25 cellular contexts compared by ENCODE assay signal in the genomic region with DNA sequence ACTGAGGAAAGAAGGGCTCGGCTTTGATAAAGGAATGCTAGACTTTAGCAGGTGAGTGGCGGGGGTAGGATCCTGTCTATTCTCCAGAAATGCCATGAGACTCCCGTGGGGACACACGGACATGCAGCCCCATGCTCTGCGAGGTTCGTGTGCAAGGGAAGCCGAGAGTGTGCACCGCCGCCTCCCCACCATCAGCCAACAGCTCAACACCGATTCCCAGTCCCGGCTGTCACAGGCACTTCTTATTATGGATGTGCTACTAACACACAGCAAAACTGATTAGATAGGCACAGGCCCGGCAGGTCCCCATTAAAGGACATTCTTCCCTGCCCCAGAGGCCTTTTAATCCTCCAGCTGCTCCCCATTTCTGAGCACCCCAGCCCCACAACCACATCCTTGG.
DNase-seq lines count a peak whose midpoint lies in the region; ATAC-seq and TF ChIP-seq lines count a peak whose summit lies in the region.
"Had no signal": no experiment of that assay in that cellular context is flagged by ENCODE, and none has a peak within 500 bp of the region (broad histone marks: within the 10 kb centered on the region; RNA-seq: fewer than 3 reads in every experiment).

No MANE protein-coding gene starts in this region.

- H3F3A ChIP-seq in SK-N-SH (replicated peaks; ENCODE audit: insufficient read depth), result no peaks in the 10 kb centered on the region

- 94% methylated on average over 12 of the region's 12 CpGs for WGBS in SK-N-SH (ENCODE audit: low lambda C conversion rate)

- TF ChIP-seq EP300 in SK-N-SH (IDR thresholded peaks at IDR 0.05; ENCODE audit: borderline replicate concordance in 1 of 2, low read depth in 1 of 2, low read length in 1 of 2), result no peak

- DNase-seq in SK-N-SH, result peak; percentile 50
- DNase-seq in cardiac muscle cell (ENCODE audit: low read depth in 1 of 2, low spot score in 1 of 2), result peak in 1 of 2 donors; percentile 55
- DNase-seq in right atrium auricular region (ENCODE audit: low spot score), result no peak
- no peak for DNase-seq in stimulated activated effector memory CD8-positive, alpha-beta T cell treated with anti-CD3 and anti-CD28 coated beads, Interleukin-12 subunit alpha, Interleukin-12 subunit beta, amount 100 ng/mL, for 72 hours (ENCODE audit: low spot score in 2 of 2)
- DNase-seq in HT-29 (ENCODE audit: low spot score), result no peak
- no peak for DNase-seq in SKM-1 (lab: John Stamatoyannopoulos, UW; ENCODE audit: unreplicated experiment)
- DNase-seq in activated effector memory CD4-positive, alpha-beta T cell treated with anti-CD3 and anti-CD28 coated beads, Interleukin-2, amount 50 U/mL, for 16 hours, result no peak
- DNase-seq: CD4-positive, alpha-beta T cell; COR-L47; DMS53; GM23248; H7; KG1; MG63; NCI-H1105 treated with DMSO at 0.1 percent for 48 hours; NCI-H146; NCI-H2029; NCI-H446 treated with DMSO at 0.1 percent for 48 hours; NCI-H526; NCI-H82; PC-9; SHP77 had no signal

- H3K9me3 ChIP-seq in SK-N-SH (no peaks in the 10 kb centered on the region), cardiac muscle cell (ENCODE audit: low read depth) (no peaks in the 10 kb centered on the region), right atrium auricular region (no peaks in the 10 kb centered on the region)
- H3K9me3 ChIP-seq: BLaER1 treated with 17β-estradiol and CSF1 and Interleukin-3, amounts not matched to agents 10 nM and 100 nM; MG63 had no signal

- H3K27ac ChIP-seq in SK-N-SH (ENCODE audit: low read depth in 2 of 2, low read length in 1 of 2), result no peak overlapping the region
- H3K27ac ChIP-seq in cardiac muscle cell, result peak overlapping the region; percentile 84
- H3K27ac ChIP-seq in right atrium auricular region, result peak overlapping the region; percentile 87 to 91
- H3K27ac ChIP-seq: 22Rv1; BLaER1 treated with 17β-estradiol and CSF1 and Interleukin-3, amounts not matched to agents 10 nM and 100 nM; GM23248; PC-9 had no signal

- no peaks in the 10 kb centered on the region for H3K27me3 ChIP-seq in SK-N-SH (ENCODE audit: insufficient read depth)
- H3K27me3 ChIP-seq in cardiac muscle cell, result no peaks in the 10 kb centered on the region
- H3K27me3 ChIP-seq in right atrium auricular region, result no peaks in the 10 kb centered on the region
- H3K27me3 ChIP-seq: BLaER1 treated with 17β-estradiol and CSF1 and Interleukin-3, amounts not matched to agents 10 nM and 100 nM; MG63 had no signal

- H3K4me2 ChIP-seq in SK-N-SH, result no peak overlapping the region
- H3K4me2 ChIP-seq: PC-9 had no signal

- no peak overlapping the region for H3K4me3 Mint-ChIP-seq in stimulated activated effector memory CD8-positive, alpha-beta T cell treated with anti-CD3 and anti-CD28 coated beads, Interleukin-12 subunit alpha, Interleukin-12 subunit beta, amount 100 ng/mL, for 72 hours
- H3K4me3 Mint-ChIP-seq: CD4-positive, alpha-beta T cell had no signal

- TF ChIP-seq CTCF in SK-N-SH (IDR thresholded peaks at IDR 0.05), result no peak
- no peak for TF ChIP-seq CTCF in cardiac muscle cell (IDR thresholded peaks at IDR 0.05; ENCODE audit: low read depth, low read length)
- TF ChIP-seq CTCF in right atrium auricular region (IDR thresholded peaks at IDR 0.05), result no peak

- POLR2A ChIA-PET in SK-N-SH (lab: Yijun Ruan, JAX), result no interaction called here

- H2AFZ ChIP-seq in SK-N-SH (ENCODE audit: low read depth), result no peak overlapping the region
- H2AFZ ChIP-seq: GM23248, PC-9 had no signal

- H4K20me1 ChIP-seq in SK-N-SH (ENCODE audit: insufficient read depth), result no peaks in the 10 kb centered on the region

- TF ChIP-seq RAD21 in SK-N-SH (IDR thresholded peaks at IDR 0.05; ENCODE audit: low read length), result no peak

- H3K9me3 Mint-ChIP-seq in stimulated activated effector memory CD8-positive, alpha-beta T cell treated with anti-CD3 and anti-CD28 coated beads, Interleukin-12 subunit alpha, Interleukin-12 subunit beta, amount 100 ng/mL, for 72 hours, result no peaks in the 10 kb centered on the region
- H3K9me3 Mint-ChIP-seq: CD4-positive, alpha-beta T cell had no signal

- no peak overlapping the region for H3K4me3 ChIP-seq in SK-N-SH (ENCODE audit: low read depth in 2 of 2, low read length in 1 of 2)
- no peak overlapping the region for H3K4me3 ChIP-seq in cardiac muscle cell
- no peak overlapping the region for H3K4me3 ChIP-seq in right atrium auricular region
- H3K4me3 ChIP-seq: BLaER1 treated with 17β-estradiol and CSF1 and Interleukin-3, amounts not matched to agents 10 nM and 100 nM; GM23248; MG63; PC-9 had no signal

- H3K9ac ChIP-seq in SK-N-SH, result no peak overlapping the region
- H3K9ac ChIP-seq: BLaER1 treated with 17β-estradiol and CSF1 and Interleukin-3, amounts not matched to agents 10 nM and 100 nM; GM23248 had no signal

- H3K4me1 ChIP-seq in SK-N-SH (ENCODE audit: control insufficient read depth in 1 of 2, insufficient read depth in 2 of 2, low read depth in 1 of 2, low read length in 1 of 2) (peaks cover 14 to 15% of the 10 kb centered on the region in 2 experiments; a peak in 3 of 4 replicates), cardiac muscle cell (ENCODE audit: low read depth) (peaks cover 54% of the 10 kb centered on the region), right atrium auricular region (peaks cover 0 to 89% of the 10 kb centered on the region in 2 donors)

- H3K4me1 Mint-ChIP-seq in stimulated activated effector memory CD8-positive, alpha-beta T cell treated with anti-CD3 and anti-CD28 coated beads, Interleukin-12 subunit alpha, Interleukin-12 subunit beta, amount 100 ng/mL, for 72 hours, result peaks cover 14% of the 10 kb centered on the region

- CTCF ChIA-PET in SK-N-SH (lab: Yijun Ruan, JAX), result interaction anchor here (0.7 to 6.8 kb wide), 5 partner anchors 23 to 96 kb away, joined by 3 to 42 read pairs (median 4); no protein-coding TSS in a partner anchor

- H3K9me2 ChIP-seq in SK-N-SH, result no peaks in the 10 kb centered on the region

- ATAC-seq in SK-N-SH treated with all-trans-retinoic acid at 6 μM for 48 hours, result no peak
- no peak for ATAC-seq in stimulated activated effector memory CD8-positive, alpha-beta T cell treated with anti-CD3 and anti-CD28 coated beads, Interleukin-12 subunit alpha, Interleukin-12 subunit beta, amount 100 ng/mL, for 72 hours

- H3K79me2 ChIP-seq in SK-N-SH (ENCODE audit: insufficient read depth), result no peaks in the 10 kb centered on the region

- H3K36me3 Mint-ChIP-seq in stimulated activated effector memory CD8-positive, alpha-beta T cell treated with anti-CD3 and anti-CD28 coated beads, Interleukin-12 subunit alpha, Interleukin-12 subunit beta, amount 100 ng/mL, for 72 hours, result no peaks in the 10 kb centered on the region

- H3K36me3 ChIP-seq in SK-N-SH (replicated peaks in 1 of 2; ENCODE audit: control insufficient read depth in 1 of 2, insufficient read depth in 2 of 2, low read length in 1 of 2), result no peaks in the 10 kb centered on the region
- no peaks in the 10 kb centered on the region for H3K36me3 ChIP-seq in cardiac muscle cell
- no peaks in the 10 kb centered on the region for H3K36me3 ChIP-seq in right atrium auricular region
- H3K36me3 ChIP-seq: BLaER1 treated with 17β-estradiol and CSF1 and Interleukin-3, amounts not matched to agents 10 nM and 100 nM; MG63 had no signal

- peak overlapping the region; percentile 41 for H3K27ac Mint-ChIP-seq in stimulated activated effector memory CD8-positive, alpha-beta T cell treated with anti-CD3 and anti-CD28 coated beads, Interleukin-12 subunit alpha, Interleukin-12 subunit beta, amount 100 ng/mL, for 72 hours
- H3K27ac Mint-ChIP-seq: CD4-positive, alpha-beta T cell had no signal

TF ChIP-seq in SK-N-SH, 30 proteins besides CTCF, POLR2A, EP300 and RAD21:
- no peak for TF ChIP-seq TAF1 (IDR thresholded peaks at IDR 0.05; ENCODE audit: borderline replicate concordance, low read depth, low read length)

TF ChIP-seq in SK-N-SH treated with all-trans-retinoic acid at 6 μM for 48 hours, 23 proteins besides CTCF, POLR2A, EP300 and RAD21:
- TF ChIP-seq CSDC2 (CRISPR knock-in tag; IDR thresholded peaks at IDR 0.05) (no peak), ZNF8 (CRISPR knock-in tag; IDR thresholded peaks at IDR 0.05) (no peak), ZFP3 (CRISPR knock-in tag; IDR thresholded peaks at IDR 0.05) (no peak), TCF4 (CRISPR knock-in tag; IDR thresholded peaks at IDR 0.05; ENCODE audit: borderline replicate concordance) (no peak), ZC3H10 (CRISPR knock-in tag; IDR thresholded peaks at IDR 0.05) (no peak)
- TF ChIP-seq, protein P1, sequence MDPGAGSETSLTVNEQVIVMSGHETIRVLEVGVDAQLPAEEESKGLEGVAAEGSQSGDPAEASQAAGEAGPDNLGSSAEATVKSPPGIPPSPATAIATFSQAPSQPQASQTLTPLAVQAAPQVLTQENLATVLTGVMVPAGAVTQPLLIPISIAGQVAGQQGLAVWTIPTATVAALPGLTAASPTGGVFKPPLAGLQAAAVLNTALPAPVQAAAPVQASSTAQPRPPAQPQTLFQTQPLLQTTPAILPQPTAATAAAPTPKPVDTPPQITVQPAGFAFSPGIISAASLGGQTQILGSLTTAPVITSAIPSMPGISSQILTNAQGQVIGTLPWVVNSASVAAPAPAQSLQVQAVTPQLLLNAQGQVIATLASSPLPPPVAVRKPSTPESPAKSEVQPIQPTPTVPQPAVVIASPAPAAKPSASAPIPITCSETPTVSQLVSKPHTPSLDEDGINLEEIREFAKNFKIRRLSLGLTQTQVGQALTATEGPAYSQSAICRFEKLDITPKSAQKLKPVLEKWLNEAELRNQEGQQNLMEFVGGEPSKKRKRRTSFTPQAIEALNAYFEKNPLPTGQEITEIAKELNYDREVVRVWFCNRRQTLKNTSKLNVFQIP (CRISPR knock-in tag; IDR thresholded peaks at IDR 0.05; ENCODE audit: borderline replicate concordance, low read depth), result no peak
TF ChIP-seq in SK-N-SH treated with all-trans-retinoic acid at 6 μM for 48 hours: peak in this region for 0.

Comparison
In these comparisons a context has a peak if more than half of its experiments do, and no peak if none do; other contexts are left out.
1. H3K27ac ChIP-seq: peak in cardiac muscle cell (single experiment) and right atrium auricular region (2 of 2); none in SK-N-SH (0 of 2).